Comparison of ENCODE assay signal across 10 cellular contexts in genomic region chrX:17944833-17945497, GRCh38.
DNase-seq lines count a peak whose midpoint lies in the region; ATAC-seq, FAIRE-seq and TF ChIP-seq lines count a peak whose summit lies in the region.
"Had no signal": no experiment of that assay in that cellular context is flagged by ENCODE, and none has a peak within 500 bp of the region (broad histone marks: within the 10 kb centered on the region; RNA-seq: fewer than 3 reads in every experiment).

No MANE protein-coding gene starts in this region.

- no peaks in the 10 kb centered on the region for H3K36me3 Mint-ChIP-seq in naive thymus-derived CD8-positive, alpha-beta T cell
- no peaks in the 10 kb centered on the region for H3K36me3 Mint-ChIP-seq in activated CD8-positive, alpha-beta memory T cell treated with anti-CD3 and anti-CD28 coated beads, Interleukin-2, amount 10 ng/mL, durations not matched to agents 7 days and 5 days

- peak in 1 of 2 donors; percentile 43 for ATAC-seq in naive thymus-derived CD8-positive, alpha-beta T cell
- no peak for ATAC-seq in HG02852 (IDR thresholded peaks at IDR 0.05; ENCODE audit: unreplicated experiment)
- no peak for ATAC-seq in activated CD8-positive, alpha-beta memory T cell treated with anti-CD3 and anti-CD28 coated beads, Interleukin-2, amount 10 ng/mL, durations not matched to agents 7 days and 5 days

- peak in 2 of 3 experiments; percentile 19 to 34 for TF ChIP-seq CTCF in ascending aorta (IDR thresholded peaks at IDR 0.05)

- no peak overlapping the region for H3K4me3 ChIP-seq in ascending aorta

- CTCF ChIA-PET in activated CD8-positive, alpha-beta memory T cell treated with anti-CD3 and anti-CD28 coated beads, Interleukin-2, amount 10 ng/mL, durations not matched to agents 7 days and 5 days (lab: Charles Lee), result interaction anchor here (1.7 kb wide), 1 partner anchor 433 kb away, joined by 7 read pairs; no protein-coding TSS in a partner anchor

- H3K9me3 Mint-ChIP-seq in naive thymus-derived CD8-positive, alpha-beta T cell, result peaks cover 0 to 2% (median 0%) of the 10 kb centered on the region in 9 donors
- H3K9me3 Mint-ChIP-seq in activated CD8-positive, alpha-beta memory T cell treated with anti-CD3 and anti-CD28 coated beads, Interleukin-2, amount 10 ng/mL, durations not matched to agents 7 days and 5 days (ENCODE audit: low read depth), result peaks cover 1% of the 10 kb centered on the region

- peaks cover 0 to 8% (median 0%) of the 10 kb centered on the region in 5 donors for H3K27me3 Mint-ChIP-seq in naive thymus-derived CD8-positive, alpha-beta T cell
- H3K27me3 Mint-ChIP-seq in activated CD8-positive, alpha-beta memory T cell treated with anti-CD3 and anti-CD28 coated beads, Interleukin-2, amount 10 ng/mL, durations not matched to agents 7 days and 5 days, result peaks cover 3% of the 10 kb centered on the region

- no peaks in the 10 kb centered on the region for H3K4me1 ChIP-seq in ascending aorta

- peak; percentile 49 for TF ChIP-seq RAD21 in Ishikawa (IDR thresholded peaks at IDR 0.05; ENCODE audit: low read depth)

- H3K27ac ChIP-seq in ascending aorta, result no peak overlapping the region

- no peak for TF ChIP-seq EP300 in Ishikawa (IDR thresholded peaks at IDR 0.05; ENCODE audit: borderline replicate concordance)

- no peak overlapping the region for H3K27ac Mint-ChIP-seq in naive thymus-derived CD8-positive, alpha-beta T cell
- no peak overlapping the region for H3K27ac Mint-ChIP-seq in activated CD8-positive, alpha-beta memory T cell treated with anti-CD3 and anti-CD28 coated beads, Interleukin-2, amount 10 ng/mL, durations not matched to agents 7 days and 5 days

- H3K9me3 ChIP-seq in ascending aorta, result no peaks in the 10 kb centered on the region

- H3K4me1 Mint-ChIP-seq in naive thymus-derived CD8-positive, alpha-beta T cell, result peaks cover 0 to 5% (median 0%) of the 10 kb centered on the region in 4 donors
- H3K4me1 Mint-ChIP-seq in activated CD8-positive, alpha-beta memory T cell treated with anti-CD3 and anti-CD28 coated beads, Interleukin-2, amount 10 ng/mL, durations not matched to agents 7 days and 5 days, result no peaks in the 10 kb centered on the region

- H3K27me3 ChIP-seq in ascending aorta, result no peaks in the 10 kb centered on the region

- no peak overlapping the region for H3K4me3 Mint-ChIP-seq in naive thymus-derived CD8-positive, alpha-beta T cell
- H3K4me3 Mint-ChIP-seq in activated CD8-positive, alpha-beta memory T cell treated with anti-CD3 and anti-CD28 coated beads, Interleukin-2, amount 10 ng/mL, durations not matched to agents 7 days and 5 days, result no peak overlapping the region

- intact Hi-C loops in ascending aorta (cut with DNase I), result no loop called here

- POLR2A ChIA-PET in naive thymus-derived CD8-positive, alpha-beta T cell (lab: Charles Lee), result interaction anchor here (0.6 kb wide), 1 partner anchor 436 kb away, joined by 4 read pairs; no protein-coding TSS in a partner anchor

- no peak for FAIRE-seq in frontal cortex (lab: Jason Lieb, UNC)
- FAIRE-seq: endometrium had no signal

- no peaks in the 10 kb centered on the region for H3K36me3 ChIP-seq in ascending aorta

- DNase-seq in DMS53 (lab: John Stamatoyannopoulos, UW), result peak; percentile 51
- DNase-seq in DMS53 treated with DMSO at 0.1 percent for 48 hours (lab: John Stamatoyannopoulos, UW; ENCODE audit: unreplicated experiment), result no peak
- no peak for DNase-seq in ascending aorta (ENCODE audit: low spot score in 2 of 2)
- peak in 7 of 10 donors; percentile 1 to 33 (median 25) for DNase-seq in naive thymus-derived CD8-positive, alpha-beta T cell
- no peak for DNase-seq in frontal cortex (ENCODE audit: low spot score in 2 of 2)
- no peak for DNase-seq in activated CD8-positive, alpha-beta memory T cell treated with anti-CD3 and anti-CD28 coated beads, Interleukin-2, amount 10 ng/mL, durations not matched to agents 7 days and 5 days
- DNase-seq: NCI-H2029 had no signal

TF ChIP-seq in Ishikawa, 13 proteins besides CTCF, POLR2A, EP300 and RAD21:
- TF ChIP-seq CREB1 (IDR thresholded peaks at IDR 0.05; ENCODE audit: low read depth) (no peak), USF1 (IDR thresholded peaks at IDR 0.05) (no peak), MAX (IDR thresholded peaks at IDR 0.05) (no peak), YY1 (IDR thresholded peaks at IDR 0.05; ENCODE audit: low read depth) (no peak), REST (IDR thresholded peaks at IDR 0.05; ENCODE audit: low read depth) (no peak), TAF1 (IDR thresholded peaks at IDR 0.05; ENCODE audit: low read depth) (no peak)

Comparison
In these comparisons a context has a peak if more than half of its experiments do, and no peak if none do; other contexts are left out.
1. DNase-seq: peak in DMS53 (single experiment) and naive thymus-derived CD8-positive, alpha-beta T cell (7 of 10); none in DMS53 treated with DMSO at 0.1 percent for 48 hours (single experiment), ascending aorta (0 of 2), frontal cortex (0 of 2) and activated CD8-positive, alpha-beta memory T cell treated with anti-CD3 and anti-CD28 coated beads, Interleukin-2, amount 10 ng/mL, durations not matched to agents 7 days and 5 days (single experiment).